ENCODE assay signal across 26 cellular contexts in genomic region chr11:121472310-121472709, GRCh38. TPM values are rescaled to one million over a fixed set of nuclear protein-coding genes. Genes with fewer than 3 reads are reported as not detected.
A peak's percentile ranks its signal among the peaks of the same experiment; 100 is the strongest.
DNase-seq lines count a peak whose midpoint lies in the region; ATAC-seq and TF ChIP-seq lines count a peak whose summit lies in the region.
"Had no signal": no experiment of that assay in that cellular context is flagged by ENCODE, and none has a peak within 500 bp of the region (broad histone marks: within the 10 kb centered on the region; RNA-seq: fewer than 3 reads in every experiment).

No MANE protein-coding gene starts in this region.

- peaks cover 52% of the 10 kb centered on the region for H3K36me3 Mint-ChIP-seq in activated CD4-positive, alpha-beta T cell treated with anti-CD3 and anti-CD28 coated beads for 36 hours (ENCODE audit: low read depth)
- H3K36me3 Mint-ChIP-seq in activated CD4-positive, alpha-beta T cell treated with anti-CD3 and anti-CD28 coated beads, Interleukin-2, amount 10 ng/mL, durations not matched to agents 24 days and 14 days (ENCODE audit: low read depth): peaks cover 53% of the 10 kb centered on the region
- peaks cover 28% of the 10 kb centered on the region for H3K36me3 Mint-ChIP-seq in activated naive CD8-positive, alpha-beta T cell treated with anti-CD3 and anti-CD28 coated beads, Interleukin-2, amount 50 U/mL, for 24 hours (ENCODE audit: low read depth)
- H3K36me3 Mint-ChIP-seq in stimulated activated effector memory CD8-positive, alpha-beta T cell treated with anti-CD3 and anti-CD28 coated beads, Interleukin-12 subunit alpha, Interleukin-12 subunit beta, amount 100 ng/mL, for 72 hours: peaks cover 32% of the 10 kb centered on the region

- no peak overlapping the region for H3K4me3 ChIP-seq in H7 (ENCODE audit: insufficient read depth, low read depth, low read length)
- no peak overlapping the region for H3K4me3 ChIP-seq in body of pancreas
- H3K4me3 ChIP-seq: esophagus squamous epithelium, gastrocnemius medialis, SJCRH30 had no signal

- no peaks in the 10 kb centered on the region for H3K9me3 ChIP-seq in body of pancreas
- H3K9me3 ChIP-seq: esophagus squamous epithelium, gastrocnemius medialis, SJCRH30 had no signal

- TF ChIP-seq POLR2A in body of pancreas (IDR thresholded peaks at IDR 0.05): no peak

- peak overlapping the region; percentile 86 for H3K27ac Mint-ChIP-seq in activated CD4-positive, alpha-beta T cell treated with anti-CD3 and anti-CD28 coated beads for 36 hours
- no peak overlapping the region for H3K27ac Mint-ChIP-seq in activated CD4-positive, alpha-beta T cell treated with anti-CD3 and anti-CD28 coated beads, Interleukin-2, amount 10 ng/mL, durations not matched to agents 24 days and 14 days
- H3K27ac Mint-ChIP-seq in activated naive CD8-positive, alpha-beta T cell treated with anti-CD3 and anti-CD28 coated beads, Interleukin-2, amount 50 U/mL, for 24 hours: peak overlapping the region; percentile 81
- H3K27ac Mint-ChIP-seq in stimulated activated effector memory CD8-positive, alpha-beta T cell treated with anti-CD3 and anti-CD28 coated beads, Interleukin-12 subunit alpha, Interleukin-12 subunit beta, amount 100 ng/mL, for 72 hours: peak overlapping the region; percentile 75
- H3K27ac Mint-ChIP-seq: endodermal cell, mesothelial cell of epicardium, nephron had no signal

- H3K27me3 ChIP-seq in H7 (ENCODE audit: control insufficient read depth, insufficient read depth, low read length) (no peaks in the 10 kb centered on the region), body of pancreas (no peaks in the 10 kb centered on the region)
- H3K27me3 ChIP-seq: gastrocnemius medialis, SJCRH30 had no signal

- peaks cover 1% of the 10 kb centered on the region for H3K36me3 ChIP-seq in H7 (replicated peaks; ENCODE audit: control insufficient read depth, insufficient read depth, low read length)
- H3K36me3 ChIP-seq in body of pancreas (replicated peaks in 1 of 2; ENCODE audit: insufficient read depth in 1 of 2, low read depth in 2 of 2): no peaks in the 10 kb centered on the region
- H3K36me3 ChIP-seq: gastrocnemius medialis, SJCRH30 had no signal

- 57 to 64% methylated on average over 2 of the region's 2 CpGs for WGBS in body of pancreas, 2 donors

- H3K27ac ChIP-seq in body of pancreas: no peak overlapping the region
- H3K27ac ChIP-seq: 22Rv1, esophagus squamous epithelium, gastrocnemius medialis, parathyroid adenoma, SJCRH30 had no signal

- H3K4me1 Mint-ChIP-seq in activated CD4-positive, alpha-beta T cell treated with anti-CD3 and anti-CD28 coated beads for 36 hours: peaks cover 94% of the 10 kb centered on the region
- H3K4me1 Mint-ChIP-seq in activated CD4-positive, alpha-beta T cell treated with anti-CD3 and anti-CD28 coated beads, Interleukin-2, amount 10 ng/mL, durations not matched to agents 24 days and 14 days: peaks cover 73% of the 10 kb centered on the region
- peaks cover 93% of the 10 kb centered on the region for H3K4me1 Mint-ChIP-seq in activated naive CD8-positive, alpha-beta T cell treated with anti-CD3 and anti-CD28 coated beads, Interleukin-2, amount 50 U/mL, for 24 hours
- H3K4me1 Mint-ChIP-seq in stimulated activated effector memory CD8-positive, alpha-beta T cell treated with anti-CD3 and anti-CD28 coated beads, Interleukin-12 subunit alpha, Interleukin-12 subunit beta, amount 100 ng/mL, for 72 hours: peaks cover 88% of the 10 kb centered on the region

- TF ChIP-seq CTCF in body of pancreas (IDR thresholded peaks at IDR 0.05): no peak

- DNase-seq in activated CD4-positive, alpha-beta T cell treated with anti-CD3 and anti-CD28 coated beads for 36 hours: no peak
- DNase-seq in activated CD4-positive, alpha-beta T cell treated with anti-CD3 and anti-CD28 coated beads, Interleukin-2, amount 10 ng/mL, durations not matched to agents 24 days and 14 days: no peak
- DNase-seq in H7: peak; percentile 7
- no peak for DNase-seq in activated naive CD8-positive, alpha-beta T cell treated with anti-CD3 and anti-CD28 coated beads, Interleukin-2, amount 50 U/mL, for 24 hours
- no peak for DNase-seq in stimulated activated effector memory CD8-positive, alpha-beta T cell treated with anti-CD3 and anti-CD28 coated beads, Interleukin-12 subunit alpha, Interleukin-12 subunit beta, amount 100 ng/mL, for 72 hours (ENCODE audit: low spot score in 2 of 2)
- DNase-seq in amygdala (lab: John Stamatoyannopoulos, UW): no peak
- DNase-seq in cortex of kidney (lab: John Stamatoyannopoulos, UW): no peak
- DNase-seq in body of pancreas: no peak
- DNase-seq: activated CD4-positive, alpha-beta T cell treated with anti-CD3 and anti-CD28 coated beads for 4 hours; activated CD8-positive, alpha-beta memory T cell treated with anti-CD3 and anti-CD28 coated beads, Interleukin-2, amount 50 U/mL, for 4 hours; activated gamma-delta T cell treated with Interleukin-2 at 50 U/mL for 16 hours; COR-L47; endodermal cell; esophagus squamous epithelium; gastrocnemius medialis; GDM1; left ventricle myocardium superior; NCI-H2029 treated with DMSO at 0.1 percent for 48 hours; NCI-H2227 treated with DMSO at 0.1 percent for 48 hours; SJCRH30; stimulated activated CD4-positive, alpha-beta T cell treated with anti-CD3 and anti-CD28 coated beads, Interleukin-4, amount 100 ng/mL, for 1 hour; stimulated activated naive B cell treated with anti-CD40 and anti-IgM and Interleukin-4, amounts not matched to agents 10 μg/mL and 1 μg/mL and 100 μg/mL, for 72 hours had no signal

- H3K4me3 Mint-ChIP-seq in activated CD4-positive, alpha-beta T cell treated with anti-CD3 and anti-CD28 coated beads for 36 hours: no peak overlapping the region
- no peak overlapping the region for H3K4me3 Mint-ChIP-seq in activated CD4-positive, alpha-beta T cell treated with anti-CD3 and anti-CD28 coated beads, Interleukin-2, amount 10 ng/mL, durations not matched to agents 24 days and 14 days
- H3K4me3 Mint-ChIP-seq in activated naive CD8-positive, alpha-beta T cell treated with anti-CD3 and anti-CD28 coated beads, Interleukin-2, amount 50 U/mL, for 24 hours: peak overlapping the region; percentile 20
- H3K4me3 Mint-ChIP-seq in stimulated activated effector memory CD8-positive, alpha-beta T cell treated with anti-CD3 and anti-CD28 coated beads, Interleukin-12 subunit alpha, Interleukin-12 subunit beta, amount 100 ng/mL, for 72 hours: peak overlapping the region; percentile 40
- H3K4me3 Mint-ChIP-seq: endodermal cell; mesothelial cell of epicardium; nephron; stimulated activated naive B cell treated with anti-CD40 and anti-IgM and Interleukin-4, amounts not matched to agents 10 μg/mL and 1 μg/mL and 100 μg/mL, for 72 hours had no signal

- H3K4me1 ChIP-seq in body of pancreas: peaks cover 3% of the 10 kb centered on the region
- H3K4me1 ChIP-seq: gastrocnemius medialis, parathyroid adenoma, SJCRH30 had no signal

- POLR2A ChIA-PET in activated CD4-positive, alpha-beta T cell treated with anti-CD3 and anti-CD28 coated beads for 36 hours (lab: Charles Lee): no interaction called here

- CTCF ChIA-PET in activated CD4-positive, alpha-beta T cell treated with anti-CD3 and anti-CD28 coated beads for 36 hours (lab: Charles Lee): interaction anchor here (0.5 kb wide), 1 partner anchor 57 kb away, joined by 4 read pairs; no protein-coding TSS in a partner anchor

- H3K9me3 Mint-ChIP-seq in activated CD4-positive, alpha-beta T cell treated with anti-CD3 and anti-CD28 coated beads for 36 hours (ENCODE audit: low read depth): no peaks in the 10 kb centered on the region
- peaks cover 6% of the 10 kb centered on the region for H3K9me3 Mint-ChIP-seq in activated CD4-positive, alpha-beta T cell treated with anti-CD3 and anti-CD28 coated beads, Interleukin-2, amount 10 ng/mL, durations not matched to agents 24 days and 14 days
- H3K9me3 Mint-ChIP-seq in activated naive CD8-positive, alpha-beta T cell treated with anti-CD3 and anti-CD28 coated beads, Interleukin-2, amount 50 U/mL, for 24 hours: peaks cover 5% of the 10 kb centered on the region
- H3K9me3 Mint-ChIP-seq in stimulated activated effector memory CD8-positive, alpha-beta T cell treated with anti-CD3 and anti-CD28 coated beads, Interleukin-12 subunit alpha, Interleukin-12 subunit beta, amount 100 ng/mL, for 72 hours: no peaks in the 10 kb centered on the region
- H3K9me3 Mint-ChIP-seq: endodermal cell; mesothelial cell of epicardium; nephron; stimulated activated naive B cell treated with anti-CD40 and anti-IgM and Interleukin-4, amounts not matched to agents 10 μg/mL and 1 μg/mL and 100 μg/mL, for 72 hours had no signal

- intact Hi-C loops in activated CD4-positive, alpha-beta T cell treated with anti-CD3 and anti-CD28 coated beads for 36 hours (cut with DNase I, micrococcal nuclease): no loop called here
- intact Hi-C loops in activated CD4-positive, alpha-beta T cell treated with anti-CD3 and anti-CD28 coated beads, Interleukin-2, amount 10 ng/mL, durations not matched to agents 24 days and 14 days (cut with micrococcal nuclease): no loop called here
- intact Hi-C loops in body of pancreas (cut with DNase I): no loop called here

- ATAC-seq in activated CD4-positive, alpha-beta T cell treated with anti-CD3 and anti-CD28 coated beads for 36 hours: peak; percentile 33
- ATAC-seq in activated naive CD8-positive, alpha-beta T cell treated with anti-CD3 and anti-CD28 coated beads, Interleukin-2, amount 50 U/mL, for 24 hours: peak; percentile 34
- peak; percentile 74 for ATAC-seq in stimulated activated effector memory CD8-positive, alpha-beta T cell treated with anti-CD3 and anti-CD28 coated beads, Interleukin-12 subunit alpha, Interleukin-12 subunit beta, amount 100 ng/mL, for 72 hours
- no peak for ATAC-seq in body of pancreas
- ATAC-seq: gastrocnemius medialis, left ventricle myocardium superior had no signal

- no peaks in the 10 kb centered on the region for H3K27me3 Mint-ChIP-seq in activated CD4-positive, alpha-beta T cell treated with anti-CD3 and anti-CD28 coated beads for 36 hours
- H3K27me3 Mint-ChIP-seq in activated CD4-positive, alpha-beta T cell treated with anti-CD3 and anti-CD28 coated beads, Interleukin-2, amount 10 ng/mL, durations not matched to agents 24 days and 14 days: no peaks in the 10 kb centered on the region
- no peaks in the 10 kb centered on the region for H3K27me3 Mint-ChIP-seq in activated naive CD8-positive, alpha-beta T cell treated with anti-CD3 and anti-CD28 coated beads, Interleukin-2, amount 50 U/mL, for 24 hours
- H3K27me3 Mint-ChIP-seq: stimulated activated naive B cell treated with anti-CD40 and anti-IgM and Interleukin-4, amounts not matched to agents 10 μg/mL and 1 μg/mL and 100 μg/mL, for 72 hours had no signal

RNA-seq across cellular contexts. Expression of gene SORL1, which starts 20.2 kb away (rescaled TPM):
- total RNA-seq in activated CD4-positive, alpha-beta T cell treated with anti-CD3 and anti-CD28 coated beads for 36 hours: 10 to 100 TPM; 53.5 to 68.0 TPM
- 28.4 and 30.3 TPM in 2 replicates for total RNA-seq in activated CD4-positive, alpha-beta T cell treated with anti-CD3 and anti-CD28 coated beads, Interleukin-2, amount 10 ng/mL, durations not matched to agents 24 days and 14 days
- 13.3 and 20.3 TPM in 2 replicates for total RNA-seq in H7 (2014; rRNA removed; shearing (Covaris generic))
- total RNA-seq in body of pancreas: 10 to 100 TPM; 25.1 to 26.5 TPM

Comparison
In these comparisons a context has a peak if more than half of its experiments do, and no peak if none do; other contexts are left out.
1. H3K4me3 Mint-ChIP-seq: peak in activated naive CD8-positive, alpha-beta T cell treated with anti-CD3 and anti-CD28 coated beads, Interleukin-2, amount 50 U/mL, for 24 hours (single experiment) and stimulated activated effector memory CD8-positive, alpha-beta T cell treated with anti-CD3 and anti-CD28 coated beads, Interleukin-12 subunit alpha, Interleukin-12 subunit beta, amount 100 ng/mL, for 72 hours (single experiment); none in activated CD4-positive, alpha-beta T cell treated with anti-CD3 and anti-CD28 coated beads for 36 hours (single experiment) and activated CD4-positive, alpha-beta T cell treated with anti-CD3 and anti-CD28 coated beads, Interleukin-2, amount 10 ng/mL, durations not matched to agents 24 days and 14 days (single experiment).